ENCODE assay signal across 9 cellular contexts in genomic region chr5:125006011-125006685, GRCh38.
DNase-seq lines count a peak whose midpoint lies in the region; ATAC-seq and TF ChIP-seq lines count a peak whose summit lies in the region.
"Had no signal": no experiment of that assay in that cellular context is flagged by ENCODE, and none has a peak within 500 bp of the region (broad histone marks: within the 10 kb centered on the region; RNA-seq: fewer than 3 reads in every experiment).

No MANE protein-coding gene starts in this region.

- ATAC-seq in GM19035 (IDR thresholded peaks at IDR 0.05; ENCODE audit: unreplicated experiment) = peak; percentile 61
- ATAC-seq in HG02763 (IDR thresholded peaks at IDR 0.05; ENCODE audit: unreplicated experiment) = peak; percentile 57
- peak; percentile 79 to 80 for ATAC-seq in naive B cell (ENCODE audit: low read depth in 2 of 2)
- no peak for ATAC-seq in T-cell (replicated peaks in 1 of 4)
- ATAC-seq: K562 had no signal

- H3K4me1 Mint-ChIP-seq in naive B cell (peaks cover 38 to 55% (median 52%) of the 10 kb centered on the region in 3 donors), T-cell (peaks cover 0 to 2% (median 0%) of the 10 kb centered on the region in 3 donors), osteocyte (ENCODE audit: unreplicated experiment) (peaks cover 36% of the 10 kb centered on the region)

- no peaks in the 10 kb centered on the region for H3K27me3 ChIP-seq in ovary

- H3K27me3 Mint-ChIP-seq in naive B cell (no peaks in the 10 kb centered on the region), T-cell (no peaks in the 10 kb centered on the region), osteocyte (ENCODE audit: unreplicated experiment) (no peaks in the 10 kb centered on the region)

- H3K9me3 Mint-ChIP-seq in naive B cell (no peaks in the 10 kb centered on the region), T-cell (peaks cover 0 to 3% (median 0%) of the 10 kb centered on the region in 3 donors), osteocyte (ENCODE audit: unreplicated experiment) (peaks cover 9% of the 10 kb centered on the region)

- no peaks in the 10 kb centered on the region for H3K36me3 ChIP-seq in ovary

- TF ChIP-seq POLR2A in ovary (IDR thresholded peaks at IDR 0.05) = no peak

- no peak overlapping the region for H3K4me3 ChIP-seq in ovary
- H3K4me3 ChIP-seq: K562 had no signal

- CTCF ChIA-PET in T-cell (lab: Charles Lee) = no interaction called here

- TF ChIP-seq CTCF in ovary (IDR thresholded peaks at IDR 0.05) = no peak
- TF ChIP-seq CTCF in osteocyte (IDR thresholded peaks at IDR 0.05) = no peak

- H3K36me3 Mint-ChIP-seq in naive B cell = no peaks in the 10 kb centered on the region
- H3K36me3 Mint-ChIP-seq in T-cell = no peaks in the 10 kb centered on the region
- no peaks in the 10 kb centered on the region for H3K36me3 Mint-ChIP-seq in osteocyte (ENCODE audit: unreplicated experiment)

- H3K4me1 ChIP-seq in ovary (ENCODE audit: insufficient read depth) = no peaks in the 10 kb centered on the region

- WGBS in ovary, 3 donors = 55 to 71% (median 61%) methylated on average over 5 of the region's 5 CpGs

- TF ChIP-seq EP300 in ovary (IDR thresholded peaks at IDR 0.05) = no peak

- intact Hi-C loops in ovary (cut with DNase I) = no loop called here

- H3K4me3 Mint-ChIP-seq in naive B cell (peak overlapping the region; percentile 54 to 90 (median 72)), T-cell (no peak overlapping the region), osteocyte (ENCODE audit: unreplicated experiment) (no peak overlapping the region)

- POLR2A ChIA-PET in T-cell (lab: Charles Lee) = no interaction called here

- H3K27ac Mint-ChIP-seq in naive B cell (peak overlapping the region; percentile 0 to 99 (median 92)), T-cell (no peak overlapping the region), osteocyte (ENCODE audit: unreplicated experiment) (no peak overlapping the region)

- H3K9me3 ChIP-seq in ovary = no peaks in the 10 kb centered on the region

- H3K27ac ChIP-seq in ovary = no peak overlapping the region

- DNase-seq in NCI-H1092 treated with DMSO at 0.1 percent for 48 hours (lab: John Stamatoyannopoulos, UW) = peak; percentile 39
- DNase-seq in naive B cell = peak; percentile 77
- DNase-seq in epidermal melanocyte (ENCODE audit: insufficient read length, low spot score) = no peak
- no peak for DNase-seq in ovary
- no peak for DNase-seq in T-cell
- DNase-seq in osteocyte (ENCODE audit: extremely low spot score, unreplicated experiment) = no peak

Comparison
In these comparisons a context has a peak if more than half of its experiments do, and no peak if none do; other contexts are left out.
1. ATAC-seq: peak in GM19035 (single experiment), HG02763 (single experiment) and naive B cell (2 of 2); none in T-cell (0 of 4).
2. DNase-seq: peak in NCI-H1092 treated with DMSO at 0.1 percent for 48 hours (single experiment) and naive B cell (single experiment); none in epidermal melanocyte (single experiment), ovary (0 of 5), T-cell (0 of 34) and osteocyte (single experiment).
3. H3K27ac Mint-ChIP-seq: peak in naive B cell (6 of 6); none in T-cell (0 of 2) and osteocyte (single experiment).
4. H3K4me3 Mint-ChIP-seq: peak in naive B cell (8 of 8); none in T-cell (0 of 3) and osteocyte (single experiment).